Comparison of ENCODE assay signal across 1 cellular context in the genomic region with DNA sequence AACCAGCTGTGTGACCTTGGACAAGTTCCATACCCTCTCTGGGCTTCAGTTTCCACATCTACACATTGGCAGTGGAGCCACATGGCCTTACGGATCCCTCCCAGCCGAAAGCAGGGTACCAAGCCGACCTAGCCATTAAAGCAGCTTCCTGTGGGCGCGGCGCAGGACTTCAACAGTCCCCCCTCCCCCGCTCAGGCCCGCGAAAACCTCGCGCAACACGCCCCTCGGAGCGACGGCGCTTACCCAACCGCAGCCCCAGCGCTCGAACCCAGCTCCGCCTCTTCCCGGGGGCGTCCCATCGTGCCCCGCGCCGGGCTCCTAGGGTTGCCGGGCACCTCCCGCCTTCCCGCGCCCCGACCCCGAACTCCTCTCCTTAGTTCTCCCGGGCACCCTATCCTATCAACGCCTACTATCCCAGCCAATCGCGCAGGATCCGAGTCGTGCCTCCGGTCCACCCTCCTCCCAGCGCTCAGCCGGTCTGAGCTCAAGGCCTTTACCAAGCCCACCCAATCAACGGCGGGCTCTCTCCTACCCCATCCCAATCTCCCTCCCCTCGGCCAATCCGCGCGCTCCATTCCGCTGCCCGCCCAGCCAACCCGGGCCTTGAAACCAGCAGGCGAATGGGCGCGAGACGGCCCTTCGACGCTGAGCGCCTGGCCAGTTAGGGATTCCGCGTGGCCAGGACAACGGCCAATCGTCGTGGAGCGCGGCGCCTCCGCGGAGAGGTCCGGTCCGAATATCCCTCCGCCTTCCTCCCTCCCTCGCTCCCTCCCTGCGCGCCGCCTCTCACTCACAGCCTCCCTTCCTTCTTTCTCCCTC.
TF ChIP-seq lines count a peak whose summit lies in the region.

A gene (plus strand): TSS at position 767 of the 819 bp plus-strand sequence. CDS start 326 bp downstream, outside the sequence.

TF ChIP-seq in HepG2, 621 proteins besides CTCF, POLR2A, EP300 and RAD21 (continued from another document and continues in another):
- TF ChIP-seq, protein P1, sequence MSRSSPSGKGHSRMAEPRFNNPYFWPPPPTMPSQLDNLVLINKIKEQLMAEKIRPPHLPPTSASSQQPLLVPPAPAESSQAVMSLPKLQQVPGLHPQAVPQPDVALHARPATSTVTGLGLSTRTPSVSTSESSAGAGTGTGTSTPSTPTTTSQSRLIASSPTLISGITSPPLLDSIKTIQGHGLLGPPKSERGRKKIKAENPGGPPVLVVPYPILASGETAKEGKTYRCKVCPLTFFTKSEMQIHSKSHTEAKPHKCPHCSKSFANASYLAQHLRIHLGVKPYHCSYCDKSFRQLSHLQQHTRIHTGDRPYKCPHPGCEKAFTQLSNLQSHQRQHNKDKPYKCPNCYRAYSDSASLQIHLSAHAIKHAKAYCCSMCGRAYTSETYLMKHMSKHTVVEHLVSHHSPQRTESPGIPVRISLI (CRISPR knock-in tag; IDR thresholded peaks at IDR 0.05; ENCODE audit: borderline replicate concordance): peak; percentile 68; the same call in 1 of the 2 replicates
- TF ChIP-seq, protein P2, sequence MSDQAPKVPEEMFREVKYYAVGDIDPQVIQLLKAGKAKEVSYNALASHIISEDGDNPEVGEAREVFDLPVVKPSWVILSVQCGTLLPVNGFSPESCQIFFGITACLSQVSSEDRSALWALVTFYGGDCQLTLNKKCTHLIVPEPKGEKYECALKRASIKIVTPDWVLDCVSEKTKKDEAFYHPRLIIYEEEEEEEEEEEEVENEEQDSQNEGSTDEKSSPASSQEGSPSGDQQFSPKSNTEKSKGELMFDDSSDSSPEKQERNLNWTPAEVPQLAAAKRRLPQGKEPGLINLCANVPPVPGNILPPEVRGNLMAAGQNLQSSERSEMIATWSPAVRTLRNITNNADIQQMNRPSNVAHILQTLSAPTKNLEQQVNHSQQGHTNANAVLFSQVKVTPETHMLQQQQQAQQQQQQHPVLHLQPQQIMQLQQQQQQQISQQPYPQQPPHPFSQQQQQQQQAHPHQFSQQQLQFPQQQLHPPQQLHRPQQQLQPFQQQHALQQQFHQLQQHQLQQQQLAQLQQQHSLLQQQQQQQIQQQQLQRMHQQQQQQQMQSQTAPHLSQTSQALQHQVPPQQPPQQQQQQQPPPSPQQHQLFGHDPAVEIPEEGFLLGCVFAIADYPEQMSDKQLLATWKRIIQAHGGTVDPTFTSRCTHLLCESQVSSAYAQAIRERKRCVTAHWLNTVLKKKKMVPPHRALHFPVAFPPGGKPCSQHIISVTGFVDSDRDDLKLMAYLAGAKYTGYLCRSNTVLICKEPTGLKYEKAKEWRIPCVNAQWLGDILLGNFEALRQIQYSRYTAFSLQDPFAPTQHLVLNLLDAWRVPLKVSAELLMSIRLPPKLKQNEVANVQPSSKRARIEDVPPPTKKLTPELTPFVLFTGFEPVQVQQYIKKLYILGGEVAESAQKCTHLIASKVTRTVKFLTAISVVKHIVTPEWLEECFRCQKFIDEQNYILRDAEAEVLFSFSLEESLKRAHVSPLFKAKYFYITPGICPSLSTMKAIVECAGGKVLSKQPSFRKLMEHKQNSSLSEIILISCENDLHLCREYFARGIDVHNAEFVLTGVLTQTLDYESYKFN (CRISPR knock-in tag; conservative IDR thresholded peaks at IDR 0.05): peak; percentile 81
- TF ChIP-seq NFRKB (IDR thresholded peaks at IDR 0.05): no peak
- peak; percentile 79 for TF ChIP-seq TEAD3 (CRISPR knock-in tag; optimal IDR thresholded peaks at IDR 0.05; ENCODE audit: borderline replicate concordance)
- TF ChIP-seq ZNF510 (CRISPR knock-in tag; IDR thresholded peaks at IDR 0.05; ENCODE audit: low read depth): 0 out of 2 replicates have a peak, but pooled peaks have one; percentile 82
- TF ChIP-seq ZMAT3 (CRISPR knock-in tag; conservative IDR thresholded peaks at IDR 0.05): peak; percentile 97
- peak; percentile 31; the same call in 1 of the 2 replicates for TF ChIP-seq NCOR1 (IDR thresholded peaks at IDR 0.05; ENCODE audit: borderline replicate concordance, low read length)
- no peak for TF ChIP-seq ZMYM2 (CRISPR knock-in tag; IDR thresholded peaks at IDR 0.05)
- TF ChIP-seq ZNF556 (CRISPR knock-in tag; IDR thresholded peaks at IDR 0.05; ENCODE audit: borderline replicate concordance): peak; percentile 87
- TF ChIP-seq, protein P3, sequence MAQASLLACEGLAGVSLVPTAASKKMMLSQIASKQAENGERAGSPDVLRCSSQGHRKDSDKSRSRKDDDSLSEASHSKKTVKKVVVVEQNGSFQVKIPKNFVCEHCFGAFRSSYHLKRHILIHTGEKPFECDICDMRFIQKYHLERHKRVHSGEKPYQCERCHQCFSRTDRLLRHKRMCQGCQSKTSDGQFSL (CRISPR knock-in tag; IDR thresholded peaks at IDR 0.05): no peak; the same call in 1 of the 2 replicates
- TF ChIP-seq ZFX (CRISPR knock-in tag; IDR thresholded peaks at IDR 0.05; ENCODE audit: low read depth): peak; percentile 86
- TF ChIP-seq ZNF3 (CRISPR knock-in tag; IDR thresholded peaks at IDR 0.05): peak; percentile 51; the same call in 1 of the 2 replicates
- TF ChIP-seq PAF1 (CRISPR knock-in tag; IDR thresholded peaks at IDR 0.05): no peak
- TF ChIP-seq NPAS2 (CRISPR knock-in tag; IDR thresholded peaks at IDR 0.05; ENCODE audit: borderline replicate concordance): no peak
- TF ChIP-seq, protein P4, sequence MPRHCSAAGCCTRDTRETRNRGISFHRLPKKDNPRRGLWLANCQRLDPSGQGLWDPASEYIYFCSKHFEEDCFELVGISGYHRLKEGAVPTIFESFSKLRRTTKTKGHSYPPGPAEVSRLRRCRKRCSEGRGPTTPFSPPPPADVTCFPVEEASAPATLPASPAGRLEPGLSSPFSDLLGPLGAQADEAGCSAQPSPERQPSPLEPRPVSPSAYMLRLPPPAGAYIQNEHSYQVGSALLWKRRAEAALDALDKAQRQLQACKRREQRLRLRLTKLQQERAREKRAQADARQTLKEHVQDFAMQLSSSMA (CRISPR knock-in tag; IDR thresholded peaks at IDR 0.05): 0 out of 2 replicates have a peak, but pooled peaks have one; percentile 91
- TF ChIP-seq ESRRA (CRISPR knock-in tag; IDR thresholded peaks at IDR 0.05; ENCODE audit: low read depth): peak; percentile 80
- TF ChIP-seq ZNF460 (CRISPR knock-in tag; IDR thresholded peaks at IDR 0.05; ENCODE audit: borderline replicate concordance): no peak; the same call in 1 of the 2 replicates
- TF ChIP-seq GABPA (IDR thresholded peaks at IDR 0.05; ENCODE audit: low read depth, low read length): peak; percentile 70
- peak; percentile 87 for TF ChIP-seq GABPA (CRISPR knock-in tag; IDR thresholded peaks at IDR 0.05; ENCODE audit: low read depth)
- TF ChIP-seq ZNF589 (CRISPR knock-in tag; conservative IDR thresholded peaks at IDR 0.05): peak; percentile 98
- TF ChIP-seq HNRNPLL (IDR thresholded peaks at IDR 0.05; ENCODE audit: low read depth, low read length, poor library complexity, severe bottlenecking): peak; percentile 87
- TF ChIP-seq, protein P5, sequence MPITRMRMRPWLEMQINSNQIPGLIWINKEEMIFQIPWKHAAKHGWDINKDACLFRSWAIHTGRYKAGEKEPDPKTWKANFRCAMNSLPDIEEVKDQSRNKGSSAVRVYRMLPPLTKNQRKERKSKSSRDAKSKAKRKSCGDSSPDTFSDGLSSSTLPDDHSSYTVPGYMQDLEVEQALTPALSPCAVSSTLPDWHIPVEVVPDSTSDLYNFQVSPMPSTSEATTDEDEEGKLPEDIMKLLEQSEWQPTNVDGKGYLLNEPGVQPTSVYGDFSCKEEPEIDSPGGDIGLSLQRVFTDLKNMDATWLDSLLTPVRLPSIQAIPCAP (CRISPR knock-in tag; IDR thresholded peaks at IDR 0.05; ENCODE audit: low read depth): peak; percentile 89; the same call in 1 of the 2 replicates
- TF ChIP-seq NR2F2 (IDR thresholded peaks at IDR 0.05; ENCODE audit: borderline replicate concordance, low read depth): no peak; the same call in 1 of the 2 replicates
- no peak for TF ChIP-seq JDP2 (CRISPR knock-in tag; IDR thresholded peaks at IDR 0.05; ENCODE audit: borderline replicate concordance)
- peak; percentile 45 for TF ChIP-seq ZNF781 (CRISPR knock-in tag; IDR thresholded peaks at IDR 0.05; ENCODE audit: borderline replicate concordance, not compliant biosample characterization)
- TF ChIP-seq, protein P6, sequence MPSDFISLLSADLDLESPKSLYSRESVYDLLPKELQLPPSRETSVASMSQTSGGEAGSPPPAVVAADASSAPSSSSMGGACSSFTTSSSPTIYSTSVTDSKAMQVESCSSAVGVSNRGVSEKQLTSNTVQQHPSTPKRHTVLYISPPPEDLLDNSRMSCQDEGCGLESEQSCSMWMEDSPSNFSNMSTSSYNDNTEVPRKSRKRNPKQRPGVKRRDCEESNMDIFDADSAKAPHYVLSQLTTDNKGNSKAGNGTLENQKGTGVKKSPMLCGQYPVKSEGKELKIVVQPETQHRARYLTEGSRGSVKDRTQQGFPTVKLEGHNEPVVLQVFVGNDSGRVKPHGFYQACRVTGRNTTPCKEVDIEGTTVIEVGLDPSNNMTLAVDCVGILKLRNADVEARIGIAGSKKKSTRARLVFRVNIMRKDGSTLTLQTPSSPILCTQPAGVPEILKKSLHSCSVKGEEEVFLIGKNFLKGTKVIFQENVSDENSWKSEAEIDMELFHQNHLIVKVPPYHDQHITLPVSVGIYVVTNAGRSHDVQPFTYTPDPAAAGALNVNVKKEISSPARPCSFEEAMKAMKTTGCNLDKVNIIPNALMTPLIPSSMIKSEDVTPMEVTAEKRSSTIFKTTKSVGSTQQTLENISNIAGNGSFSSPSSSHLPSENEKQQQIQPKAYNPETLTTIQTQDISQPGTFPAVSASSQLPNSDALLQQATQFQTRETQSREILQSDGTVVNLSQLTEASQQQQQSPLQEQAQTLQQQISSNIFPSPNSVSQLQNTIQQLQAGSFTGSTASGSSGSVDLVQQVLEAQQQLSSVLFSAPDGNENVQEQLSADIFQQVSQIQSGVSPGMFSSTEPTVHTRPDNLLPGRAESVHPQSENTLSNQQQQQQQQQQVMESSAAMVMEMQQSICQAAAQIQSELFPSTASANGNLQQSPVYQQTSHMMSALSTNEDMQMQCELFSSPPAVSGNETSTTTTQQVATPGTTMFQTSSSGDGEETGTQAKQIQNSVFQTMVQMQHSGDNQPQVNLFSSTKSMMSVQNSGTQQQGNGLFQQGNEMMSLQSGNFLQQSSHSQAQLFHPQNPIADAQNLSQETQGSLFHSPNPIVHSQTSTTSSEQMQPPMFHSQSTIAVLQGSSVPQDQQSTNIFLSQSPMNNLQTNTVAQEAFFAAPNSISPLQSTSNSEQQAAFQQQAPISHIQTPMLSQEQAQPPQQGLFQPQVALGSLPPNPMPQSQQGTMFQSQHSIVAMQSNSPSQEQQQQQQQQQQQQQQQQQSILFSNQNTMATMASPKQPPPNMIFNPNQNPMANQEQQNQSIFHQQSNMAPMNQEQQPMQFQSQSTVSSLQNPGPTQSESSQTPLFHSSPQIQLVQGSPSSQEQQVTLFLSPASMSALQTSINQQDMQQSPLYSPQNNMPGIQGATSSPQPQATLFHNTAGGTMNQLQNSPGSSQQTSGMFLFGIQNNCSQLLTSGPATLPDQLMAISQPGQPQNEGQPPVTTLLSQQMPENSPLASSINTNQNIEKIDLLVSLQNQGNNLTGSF (CRISPR knock-in tag; IDR thresholded peaks at IDR 0.05): peak; percentile 83; the same call in 1 of the 2 replicates
- peak; percentile 82; the same call in 1 of the 2 replicates for TF ChIP-seq HDAC2 (CRISPR knock-in tag; IDR thresholded peaks at IDR 0.05)
- peak; percentile 98 for TF ChIP-seq AKAP8 (CRISPR knock-in tag; IDR thresholded peaks at IDR 0.05)
- peak; percentile 86 for TF ChIP-seq KAT8 (CRISPR knock-in tag; IDR thresholded peaks at IDR 0.05)
- no peak for TF ChIP-seq ZNF326 (CRISPR knock-in tag; IDR thresholded peaks at IDR 0.05; ENCODE audit: borderline replicate concordance)
- peak; percentile 89 for TF ChIP-seq TAF1 (CRISPR knock-in tag; IDR thresholded peaks at IDR 0.05)
- peak; percentile 79 for TF ChIP-seq JUN (CRISPR knock-in tag; IDR thresholded peaks at IDR 0.05)
- 0 out of 2 replicates have a peak, but pooled peaks have one; percentile 51 for TF ChIP-seq BHLHE40 (IDR thresholded peaks at IDR 0.05; ENCODE audit: low read length)
- TF ChIP-seq, protein P7, sequence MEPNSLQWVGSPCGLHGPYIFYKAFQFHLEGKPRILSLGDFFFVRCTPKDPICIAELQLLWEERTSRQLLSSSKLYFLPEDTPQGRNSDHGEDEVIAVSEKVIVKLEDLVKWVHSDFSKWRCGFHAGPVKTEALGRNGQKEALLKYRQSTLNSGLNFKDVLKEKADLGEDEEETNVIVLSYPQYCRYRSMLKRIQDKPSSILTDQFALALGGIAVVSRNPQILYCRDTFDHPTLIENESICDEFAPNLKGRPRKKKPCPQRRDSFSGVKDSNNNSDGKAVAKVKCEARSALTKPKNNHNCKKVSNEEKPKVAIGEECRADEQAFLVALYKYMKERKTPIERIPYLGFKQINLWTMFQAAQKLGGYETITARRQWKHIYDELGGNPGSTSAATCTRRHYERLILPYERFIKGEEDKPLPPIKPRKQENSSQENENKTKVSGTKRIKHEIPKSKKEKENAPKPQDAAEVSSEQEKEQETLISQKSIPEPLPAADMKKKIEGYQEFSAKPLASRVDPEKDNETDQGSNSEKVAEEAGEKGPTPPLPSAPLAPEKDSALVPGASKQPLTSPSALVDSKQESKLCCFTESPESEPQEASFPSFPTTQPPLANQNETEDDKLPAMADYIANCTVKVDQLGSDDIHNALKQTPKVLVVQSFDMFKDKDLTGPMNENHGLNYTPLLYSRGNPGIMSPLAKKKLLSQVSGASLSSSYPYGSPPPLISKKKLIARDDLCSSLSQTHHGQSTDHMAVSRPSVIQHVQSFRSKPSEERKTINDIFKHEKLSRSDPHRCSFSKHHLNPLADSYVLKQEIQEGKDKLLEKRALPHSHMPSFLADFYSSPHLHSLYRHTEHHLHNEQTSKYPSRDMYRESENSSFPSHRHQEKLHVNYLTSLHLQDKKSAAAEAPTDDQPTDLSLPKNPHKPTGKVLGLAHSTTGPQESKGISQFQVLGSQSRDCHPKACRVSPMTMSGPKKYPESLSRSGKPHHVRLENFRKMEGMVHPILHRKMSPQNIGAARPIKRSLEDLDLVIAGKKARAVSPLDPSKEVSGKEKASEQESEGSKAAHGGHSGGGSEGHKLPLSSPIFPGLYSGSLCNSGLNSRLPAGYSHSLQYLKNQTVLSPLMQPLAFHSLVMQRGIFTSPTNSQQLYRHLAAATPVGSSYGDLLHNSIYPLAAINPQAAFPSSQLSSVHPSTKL (CRISPR knock-in tag; IDR thresholded peaks at IDR 0.05): peak; percentile 59
- TF ChIP-seq ZFP1 (CRISPR knock-in tag; IDR thresholded peaks at IDR 0.05): 0 out of 2 replicates have a peak, but pooled peaks have one; percentile 79
- TF ChIP-seq IRX3 (CRISPR knock-in tag; IDR thresholded peaks at IDR 0.05; ENCODE audit: borderline replicate concordance, low read depth): no peak
- TF ChIP-seq ZNF143 (CRISPR knock-in tag; IDR thresholded peaks at IDR 0.05): peak; percentile 88
- TF ChIP-seq, protein P8, sequence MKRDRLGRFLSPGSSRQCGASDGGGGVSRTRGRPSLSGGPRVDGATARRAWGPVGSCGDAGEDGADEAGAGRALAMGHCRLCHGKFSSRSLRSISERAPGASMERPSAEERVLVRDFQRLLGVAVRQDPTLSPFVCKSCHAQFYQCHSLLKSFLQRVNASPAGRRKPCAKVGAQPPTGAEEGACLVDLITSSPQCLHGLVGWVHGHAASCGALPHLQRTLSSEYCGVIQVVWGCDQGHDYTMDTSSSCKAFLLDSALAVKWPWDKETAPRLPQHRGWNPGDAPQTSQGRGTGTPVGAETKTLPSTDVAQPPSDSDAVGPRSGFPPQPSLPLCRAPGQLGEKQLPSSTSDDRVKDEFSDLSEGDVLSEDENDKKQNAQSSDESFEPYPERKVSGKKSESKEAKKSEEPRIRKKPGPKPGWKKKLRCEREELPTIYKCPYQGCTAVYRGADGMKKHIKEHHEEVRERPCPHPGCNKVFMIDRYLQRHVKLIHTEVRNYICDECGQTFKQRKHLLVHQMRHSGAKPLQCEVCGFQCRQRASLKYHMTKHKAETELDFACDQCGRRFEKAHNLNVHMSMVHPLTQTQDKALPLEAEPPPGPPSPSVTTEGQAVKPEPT (CRISPR knock-in tag; IDR thresholded peaks at IDR 0.05; ENCODE audit: low read depth): peak; percentile 96; the same call in 1 of the 2 replicates
